Comparison of ENCODE assay signal across 17 cellular contexts in genomic region chr3:60365360-60365759, GRCh38.
DNase-seq lines count a peak whose midpoint lies in the region; ATAC-seq and TF ChIP-seq lines count a peak whose summit lies in the region.
"Had no signal": no experiment of that assay in that cellular context is flagged by ENCODE, and none has a peak within 500 bp of the region (broad histone marks: within the 10 kb centered on the region; RNA-seq: fewer than 3 reads in every experiment).

No MANE protein-coding gene starts in this region.

- no peak overlapping the region for H3K4me3 Mint-ChIP-seq in CD4-positive, CD25-positive, alpha-beta regulatory T cell
- no peak overlapping the region for H3K4me3 Mint-ChIP-seq in activated naive CD8-positive, alpha-beta T cell treated with anti-CD3 and anti-CD28 coated beads for 36 hours

- intact Hi-C loops in ascending aorta (cut with DNase I) = no loop called here

- no peaks in the 10 kb centered on the region for H3K27me3 ChIP-seq in CD4-positive, CD25-positive, alpha-beta regulatory T cell (ENCODE audit: control insufficient read depth, insufficient read depth, low read length)
- no peaks in the 10 kb centered on the region for H3K27me3 ChIP-seq in ascending aorta
- H3K27me3 ChIP-seq: BE2C, MG63 had no signal

- H3K4me1 Mint-ChIP-seq in CD4-positive, CD25-positive, alpha-beta regulatory T cell = peaks cover 0 to 5% (median 2%) of the 10 kb centered on the region in 4 donors
- H3K4me1 Mint-ChIP-seq in activated naive CD8-positive, alpha-beta T cell treated with anti-CD3 and anti-CD28 coated beads for 36 hours = peaks cover 26% of the 10 kb centered on the region

- H3K36me3 Mint-ChIP-seq in CD4-positive, CD25-positive, alpha-beta regulatory T cell = no peaks in the 10 kb centered on the region
- peaks cover 14% of the 10 kb centered on the region for H3K36me3 Mint-ChIP-seq in activated naive CD8-positive, alpha-beta T cell treated with anti-CD3 and anti-CD28 coated beads for 36 hours

- DNase-seq in CD4-positive, CD25-positive, alpha-beta regulatory T cell = peak in 1 of 3 donors; percentile 80
- DNase-seq in activated naive CD8-positive, alpha-beta T cell treated with anti-CD3 and anti-CD28 coated beads for 36 hours = no peak
- peak; percentile 50 for DNase-seq in iris pigment epithelial cell (ENCODE audit: low read depth)
- no peak for DNase-seq in stimulated activated CD4-positive, alpha-beta T cell treated with anti-CD3 and anti-CD28 coated beads, Interleukin-2, amount 100 ng/mL, for 24 hours
- DNase-seq in DMS79 (lab: John Stamatoyannopoulos, UW) = no peak
- no peak for DNase-seq in ascending aorta (ENCODE audit: low spot score in 2 of 2)
- DNase-seq: activated gamma-delta T cell treated with Interleukin-2 at 50 U/mL for 16 hours; BE2C; central memory CD4-positive, alpha-beta T cell; DND-41; head of caudate nucleus; left cardiac atrium; MG63; NCI-H2171; SHP77 had no signal

- H3K27ac Mint-ChIP-seq in CD4-positive, CD25-positive, alpha-beta regulatory T cell = no peak overlapping the region
- peak overlapping the region; percentile 75 for H3K27ac Mint-ChIP-seq in activated naive CD8-positive, alpha-beta T cell treated with anti-CD3 and anti-CD28 coated beads for 36 hours

- no peaks in the 10 kb centered on the region for H3K4me1 ChIP-seq in CD4-positive, CD25-positive, alpha-beta regulatory T cell (ENCODE audit: control insufficient read depth, insufficient read depth, low read length, poor library complexity, severe bottlenecking)
- H3K4me1 ChIP-seq in ascending aorta = no peaks in the 10 kb centered on the region
- H3K4me1 ChIP-seq: BE2C had no signal

- H3K27me3 Mint-ChIP-seq in CD4-positive, CD25-positive, alpha-beta regulatory T cell = no peaks in the 10 kb centered on the region
- H3K27me3 Mint-ChIP-seq in activated naive CD8-positive, alpha-beta T cell treated with anti-CD3 and anti-CD28 coated beads for 36 hours = no peaks in the 10 kb centered on the region

- H3K27ac ChIP-seq in CD4-positive, CD25-positive, alpha-beta regulatory T cell (ENCODE audit: insufficient read depth, low read length, poor library complexity, severe bottlenecking) = no peak overlapping the region
- H3K27ac ChIP-seq in ascending aorta = peak overlapping the region in 1 of 2 donors; percentile 28

- peak; percentile 68 to 76 for ATAC-seq in CD4-positive, CD25-positive, alpha-beta regulatory T cell (ENCODE audit: low read depth in 2 of 2)
- ATAC-seq in GM18519 (IDR thresholded peaks at IDR 0.05; ENCODE audit: low FRiP score, unreplicated experiment) = peak; percentile 70
- ATAC-seq in GM19023 (IDR thresholded peaks at IDR 0.05; ENCODE audit: unreplicated experiment) = no peak
- ATAC-seq: left cardiac atrium had no signal

- peaks cover 0 to 6% (median 2%) of the 10 kb centered on the region in 7 donors for H3K9me3 Mint-ChIP-seq in CD4-positive, CD25-positive, alpha-beta regulatory T cell
- H3K9me3 Mint-ChIP-seq in activated naive CD8-positive, alpha-beta T cell treated with anti-CD3 and anti-CD28 coated beads for 36 hours = peaks cover 2% of the 10 kb centered on the region

- TF ChIP-seq CTCF in ascending aorta (IDR thresholded peaks at IDR 0.05) = no peak

- H3K4me3 ChIP-seq in CD4-positive, CD25-positive, alpha-beta regulatory T cell (ENCODE audit: low read depth, low read length) = no peak overlapping the region
- no peak overlapping the region for H3K4me3 ChIP-seq in ascending aorta
- H3K4me3 ChIP-seq: MG63 had no signal

- H3K9me3 ChIP-seq in CD4-positive, CD25-positive, alpha-beta regulatory T cell (ENCODE audit: control insufficient read depth in 2 of 2, low read length in 2 of 2) = no peaks in the 10 kb centered on the region
- H3K9me3 ChIP-seq in ascending aorta = no peaks in the 10 kb centered on the region
- H3K9me3 ChIP-seq: BE2C, MG63 had no signal

- no peaks in the 10 kb centered on the region for H3K36me3 ChIP-seq in CD4-positive, CD25-positive, alpha-beta regulatory T cell (ENCODE audit: control insufficient read depth, insufficient read depth, low read length)
- no peaks in the 10 kb centered on the region for H3K36me3 ChIP-seq in ascending aorta
- H3K36me3 ChIP-seq: BE2C, MG63 had no signal
